In genomic region chr17:15882777-15883176, GRCh38 we compare ENCODE assay signal across 19 cellular contexts.
DNase-seq lines count a peak whose midpoint lies in the region; ATAC-seq, FAIRE-seq and TF ChIP-seq lines count a peak whose summit lies in the region.
"Had no signal": no experiment of that assay in that cellular context is flagged by ENCODE, and none has a peak within 500 bp of the region (broad histone marks: within the 10 kb centered on the region; RNA-seq: fewer than 3 reads in every experiment).

No MANE protein-coding gene starts in this region.

- H4K20me1 ChIP-seq in GM23248 (ENCODE audit: insufficient read depth) (no peaks in the 10 kb centered on the region), K562 (replicated peaks; ENCODE audit: control insufficient read depth, insufficient read depth, low read length) (no peaks in the 10 kb centered on the region)

- H3K27me3 ChIP-seq in GM23248 (replicated peaks; ENCODE audit: insufficient read depth): no peaks in the 10 kb centered on the region
- H3K27me3 ChIP-seq in H7 (ENCODE audit: control insufficient read depth, insufficient read depth, low read length): no peaks in the 10 kb centered on the region
- H3K27me3 ChIP-seq in K562 (ENCODE audit: control insufficient read depth in 2 of 2, insufficient read depth in 2 of 2, low read length in 2 of 2): no peaks in the 10 kb centered on the region

- no peak for TF ChIP-seq RAD21 in K562 (CRISPR knock-in tag; conservative IDR thresholded peaks at IDR 0.05 in 1 of 2, IDR thresholded peaks at IDR 0.05 in 1 of 2)

- CTCF ChIA-PET in K562 (lab: Yijun Ruan, JAX; ENCODE audit: low intra/inter-chr PET ratio): no interaction called here

- H3K4me2 ChIP-seq in GM23248 (ENCODE audit: unreplicated experiment) (no peak overlapping the region), K562 (ENCODE audit: insufficient read depth, low read length) (no peak overlapping the region)

- H3K4me1 ChIP-seq in GM23248 (ENCODE audit: insufficient read depth) (no peaks in the 10 kb centered on the region), K562 (replicated peaks in 1 of 2; ENCODE audit: control insufficient read depth in 2 of 2, insufficient read depth in 2 of 2, low read length in 2 of 2) (peaks cover 5 to 22% of the 10 kb centered on the region in 2 experiments; a peak in 4 of 5 replicates)
- H3K4me1 ChIP-seq: SJCRH30 had no signal

- in situ Hi-C loops in GM23248 (cut with MboI) (no loop called here), K562 (cut with MboI) (no loop called here)

- ATAC-seq in K562: no peak
- ATAC-seq: PC-3 had no signal

- no peaks in the 10 kb centered on the region for H3K9me2 ChIP-seq in GM23248 (ENCODE audit: insufficient read depth)

- TF ChIP-seq POLR2A in K562 (conservative IDR thresholded peaks at IDR 0.05): no peak

- no peaks in the 10 kb centered on the region for H3K79me2 ChIP-seq in GM23248 (ENCODE audit: insufficient read depth)
- no peaks in the 10 kb centered on the region for H3K79me2 ChIP-seq in K562 (ENCODE audit: control insufficient read depth, insufficient read depth, low read length)

- no peak for TF ChIP-seq CTCF in K562 (IDR thresholded peaks at IDR 0.05 in 2 of 3, conservative IDR thresholded peaks at IDR 0.05 in 1 of 3; ENCODE audit: insufficient read depth in 2 of 3, low read depth in 1 of 3, low read length in 3 of 3)

- no peak for FAIRE-seq in K562 (lab: Jason Lieb, UNC)

- H3K27ac ChIP-seq in GM23248 (no peak overlapping the region), K562 (ENCODE audit: extremely low read depth, low read depth, low read length) (no peak overlapping the region)
- H3K27ac ChIP-seq: SJCRH30 had no signal

- no peak overlapping the region for H3K4me3 ChIP-seq in GM23248
- H3K4me3 ChIP-seq in H7 (ENCODE audit: insufficient read depth, low read depth, low read length): no peak overlapping the region
- H3K4me3 ChIP-seq in K562: no peak overlapping the region
- H3K4me3 ChIP-seq: SJCRH30 had no signal

- no TSS peak for BruUV-seq in K562 (replicated peaks; lab: Mats Ljungman, UMichigan)

- H3K9ac ChIP-seq in GM23248: no peak overlapping the region
- H3K9ac ChIP-seq in K562 (ENCODE audit: insufficient read depth in 1 of 2, low read depth in 2 of 2, low read length in 2 of 2): no peak overlapping the region

- H3K9me3 ChIP-seq in GM23248 (ENCODE audit: low read depth) (no peaks in the 10 kb centered on the region), K562 (replicated peaks; ENCODE audit: control insufficient read depth, insufficient read depth, low read depth, low read length) (no peaks in the 10 kb centered on the region)

- POLR2A ChIA-PET in K562 (lab: Yijun Ruan, JAX): no interaction called here

- DNase-seq in GM23248: peak; percentile 26
- DNase-seq in H7: peak; percentile 14
- DNase-seq in K562 (ENCODE audit: extremely low read depth in 1 of 4, low spot score in 3 of 4): no peak
- DNase-seq in myocyte (ENCODE audit: low read depth): peak; percentile 68
- DNase-seq in NCI-H748 (lab: John Stamatoyannopoulos, UW; ENCODE audit: unreplicated experiment): no peak
- DNase-seq in stimulated activated CD4-positive, alpha-beta T cell treated with anti-CD3 and anti-CD28 coated beads, Interleukin-15, amount 100 ng/mL, for 24 hours: no peak
- DNase-seq in mesenteric fat pad (ENCODE audit: low spot score): no peak
- DNase-seq: ACHN, C1 segment of cervical spinal cord, DMS79, KG1, NCI-H1048, NCI-H1436, NCI-H1930, NCI-H226, NCI-H524, PC-3, RPMI8226, SJCRH30 had no signal

- no peaks in the 10 kb centered on the region for H3K9me1 ChIP-seq in K562 (ENCODE audit: control insufficient read depth, insufficient read depth, low read length)

- no peak overlapping the region for H2AFZ ChIP-seq in GM23248
- H2AFZ ChIP-seq in K562 (ENCODE audit: low read depth, low read length): peak overlapping the region; percentile 85; the same call in 1 of the 2 replicates

- no peaks in the 10 kb centered on the region for H3F3A ChIP-seq in GM23248 (ENCODE audit: insufficient read depth)

- 61 to 63% methylated on average over 4 of the region's 4 CpGs for WGBS in GM23248 (ENCODE audit: low coverage in 1 of 2, low lambda C conversion rate in 2 of 2, missing lambda C conversion rate in 2 of 2), 2 experiments
- 30% methylated on average over 1 of the region's 4 CpGs for WGBS in K562 (ENCODE audit: insufficient coverage, low coverage, missing lambda C conversion rate)

- no peak for TF ChIP-seq EP300 in K562 (IDR thresholded peaks at IDR 0.05; ENCODE audit: low read length)

- H3K36me3 ChIP-seq in GM23248 (ENCODE audit: low read depth): no peaks in the 10 kb centered on the region
- no peaks in the 10 kb centered on the region for H3K36me3 ChIP-seq in H7 (replicated peaks; ENCODE audit: control insufficient read depth, insufficient read depth, low read length)
- H3K36me3 ChIP-seq in K562 (ENCODE audit: control insufficient read depth, insufficient read depth, low read length): no peaks in the 10 kb centered on the region
- H3K36me3 ChIP-seq: SJCRH30 had no signal

- intact Hi-C loops in K562 (cut with micrococcal nuclease): no loop called here

TF ChIP-seq in K562, 482 proteins besides CTCF, POLR2A, EP300 and RAD21:
- TF ChIP-seq CBX1 (IDR thresholded peaks at IDR 0.05; ENCODE audit: low read depth): no peak
- TF ChIP-seq, protein P1, sequence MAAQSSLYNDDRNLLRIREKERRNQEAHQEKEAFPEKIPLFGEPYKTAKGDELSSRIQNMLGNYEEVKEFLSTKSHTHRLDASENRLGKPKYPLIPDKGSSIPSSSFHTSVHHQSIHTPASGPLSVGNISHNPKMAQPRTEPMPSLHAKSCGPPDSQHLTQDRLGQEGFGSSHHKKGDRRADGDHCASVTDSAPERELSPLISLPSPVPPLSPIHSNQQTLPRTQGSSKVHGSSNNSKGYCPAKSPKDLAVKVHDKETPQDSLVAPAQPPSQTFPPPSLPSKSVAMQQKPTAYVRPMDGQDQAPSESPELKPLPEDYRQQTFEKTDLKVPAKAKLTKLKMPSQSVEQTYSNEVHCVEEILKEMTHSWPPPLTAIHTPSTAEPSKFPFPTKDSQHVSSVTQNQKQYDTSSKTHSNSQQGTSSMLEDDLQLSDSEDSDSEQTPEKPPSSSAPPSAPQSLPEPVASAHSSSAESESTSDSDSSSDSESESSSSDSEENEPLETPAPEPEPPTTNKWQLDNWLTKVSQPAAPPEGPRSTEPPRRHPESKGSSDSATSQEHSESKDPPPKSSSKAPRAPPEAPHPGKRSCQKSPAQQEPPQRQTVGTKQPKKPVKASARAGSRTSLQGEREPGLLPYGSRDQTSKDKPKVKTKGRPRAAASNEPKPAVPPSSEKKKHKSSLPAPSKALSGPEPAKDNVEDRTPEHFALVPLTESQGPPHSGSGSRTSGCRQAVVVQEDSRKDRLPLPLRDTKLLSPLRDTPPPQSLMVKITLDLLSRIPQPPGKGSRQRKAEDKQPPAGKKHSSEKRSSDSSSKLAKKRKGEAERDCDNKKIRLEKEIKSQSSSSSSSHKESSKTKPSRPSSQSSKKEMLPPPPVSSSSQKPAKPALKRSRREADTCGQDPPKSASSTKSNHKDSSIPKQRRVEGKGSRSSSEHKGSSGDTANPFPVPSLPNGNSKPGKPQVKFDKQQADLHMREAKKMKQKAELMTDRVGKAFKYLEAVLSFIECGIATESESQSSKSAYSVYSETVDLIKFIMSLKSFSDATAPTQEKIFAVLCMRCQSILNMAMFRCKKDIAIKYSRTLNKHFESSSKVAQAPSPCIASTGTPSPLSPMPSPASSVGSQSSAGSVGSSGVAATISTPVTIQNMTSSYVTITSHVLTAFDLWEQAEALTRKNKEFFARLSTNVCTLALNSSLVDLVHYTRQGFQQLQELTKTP (IDR thresholded peaks at IDR 0.05; ENCODE audit: low read depth in 1 of 2, partially characterized antibody in 2 of 2): no peak
- TF ChIP-seq CBX5 (IDR thresholded peaks at IDR 0.05; ENCODE audit: borderline replicate concordance, low read depth): no peak
- no peak for TF ChIP-seq ZNF23 (CRISPR knock-in tag; IDR thresholded peaks at IDR 0.05)
- no peak for TF ChIP-seq ZNF133 (CRISPR knock-in tag; IDR thresholded peaks at IDR 0.05)
- TF ChIP-seq ZBTB12 (CRISPR knock-in tag; IDR thresholded peaks at IDR 0.05): no peak

Comparison
In these comparisons a context has a peak if more than half of its experiments do, and no peak if none do; other contexts are left out.
1. DNase-seq: peak in GM23248 (single experiment), H7 (single experiment) and myocyte (single experiment); none in K562 (0 of 4), NCI-H748 (single experiment), stimulated activated CD4-positive, alpha-beta T cell treated with anti-CD3 and anti-CD28 coated beads, Interleukin-15, amount 100 ng/mL, for 24 hours (single experiment) and mesenteric fat pad (single experiment).